21 cellular contexts compared by ENCODE assay signal in the genomic region with DNA sequence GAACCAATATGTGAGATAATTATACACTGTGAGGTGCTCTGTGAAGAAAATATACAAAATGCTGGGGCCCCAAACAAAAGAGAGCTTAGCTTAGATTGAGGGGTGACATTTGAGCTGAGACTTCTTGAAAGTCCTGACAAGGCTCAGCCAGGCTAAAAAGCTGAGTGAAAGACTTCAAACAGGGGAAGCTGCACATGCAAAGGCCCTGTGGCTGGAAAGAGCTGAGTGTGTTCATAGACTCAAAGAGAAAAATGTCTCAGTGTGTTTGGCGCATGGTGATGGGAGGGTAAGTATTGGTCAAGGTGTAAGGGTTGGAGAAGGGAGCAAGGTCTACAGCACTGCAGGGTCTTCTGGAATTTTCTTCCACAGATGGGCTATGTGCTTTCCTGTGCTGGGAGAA.
A peak's percentile ranks its signal among the peaks of the same experiment; 100 is the strongest.
DNase-seq lines count a peak whose midpoint lies in the region; FAIRE-seq and TF ChIP-seq lines count a peak whose summit lies in the region.
"Had no signal": no experiment of that assay in that cellular context is flagged by ENCODE, and none has a peak within 500 bp of the region (broad histone marks: within the 10 kb centered on the region; RNA-seq: fewer than 3 reads in every experiment).

No MANE protein-coding gene starts in this region.

- no peak overlapping the region for H4K5ac ChIP-seq in H1 (ENCODE audit: insufficient read length, low read depth, low read length)

- no peak for TF ChIP-seq EP300 in H1 (IDR thresholded peaks at IDR 0.05; ENCODE audit: borderline replicate concordance in 1 of 2, low read depth in 2 of 2, low read length in 2 of 2)

- no peak overlapping the region for H2AFZ ChIP-seq in H1 (ENCODE audit: low read length)
- no peak overlapping the region for H2AFZ ChIP-seq in neural progenitor cell (replicated peaks)

- H3K4me3 ChIP-seq in HEK293 (ENCODE audit: low read depth, low read length) (no peak overlapping the region), H1 (ENCODE audit: extremely low read depth in 1 of 4, insufficient read depth in 2 of 4, low read depth in 3 of 4, low read length in 4 of 4) (no peak overlapping the region), neural progenitor cell (no peak overlapping the region)
- H3K4me3 ChIP-seq: BLaER1 treated with 17β-estradiol and CSF1 and Interleukin-3, amounts not matched to agents 10 nM and 100 nM had no signal

- H3K27ac Mint-ChIP-seq in neural progenitor cell: peak overlapping the region; percentile 42
- H3K27ac Mint-ChIP-seq in T-helper 2 cell treated with Interferon-gamma antibody and Interleukin-4, amounts not matched to agents 5 μg/mL and 100 μg/mL, for 36 hours: no peak overlapping the region
- H3K27ac Mint-ChIP-seq: B cell; CD4-positive, alpha-beta T cell; CD8-positive, alpha-beta T cell had no signal

- H3K9ac ChIP-seq in H1 (replicated peaks in 1 of 4; ENCODE audit: extremely low read depth in 1 of 4, low read depth in 3 of 4, low read length in 3 of 4): no peak overlapping the region
- H3K9ac ChIP-seq in neural progenitor cell: no peak overlapping the region
- H3K9ac ChIP-seq: BLaER1 treated with 17β-estradiol and CSF1 and Interleukin-3, amounts not matched to agents 10 nM and 100 nM had no signal

- no peak overlapping the region for H3K56ac ChIP-seq in H1 (replicated peaks; ENCODE audit: insufficient read length, low read depth, low read length)

- peak overlapping the region; percentile 61; the same call in 1 of the 2 replicates for H2BK20ac ChIP-seq in H1 (ENCODE audit: low read length)

- H3K14ac ChIP-seq in H1 (ENCODE audit: insufficient read length): no peak overlapping the region

- H3K27ac ChIP-seq in HEK293 (ENCODE audit: extremely low read depth, low read depth, low read length) (no peak overlapping the region), H1 (ENCODE audit: low read depth, low read length) (no peak overlapping the region), neural progenitor cell (no peak overlapping the region)
- H3K27ac ChIP-seq: BLaER1 treated with 17β-estradiol and CSF1 and Interleukin-3, amounts not matched to agents 10 nM and 100 nM; C4-2B had no signal

- H4K8ac ChIP-seq in H1 (ENCODE audit: extremely low read depth, insufficient read depth, low read length): no peak overlapping the region

- no peaks in the 10 kb centered on the region for H3K9me3 ChIP-seq in HEK293 (ENCODE audit: control insufficient read depth, insufficient read depth, low read depth, low read length)
- no peaks in the 10 kb centered on the region for H3K9me3 ChIP-seq in H1 (ENCODE audit: insufficient read depth in 2 of 2, low read depth in 1 of 2, low read length in 1 of 2)
- H3K9me3 ChIP-seq in neural progenitor cell (ENCODE audit: low read depth): no peaks in the 10 kb centered on the region
- H3K9me3 ChIP-seq: BLaER1 treated with 17β-estradiol and CSF1 and Interleukin-3, amounts not matched to agents 10 nM and 100 nM; Caco-2 had no signal

- H2BK15ac ChIP-seq in H1 (ENCODE audit: low read length): peak overlapping the region; percentile 75; the same call in 1 of the 2 replicates

- no peak overlapping the region for H2BK120ac ChIP-seq in H1 (replicated peaks; ENCODE audit: low read depth, low read length)

- H3K27me3 ChIP-seq in H1 (replicated peaks in 1 of 4; ENCODE audit: control insufficient read depth in 3 of 4, extremely low read depth in 1 of 4, insufficient read depth in 3 of 4, low read length in 3 of 4) (no peaks in the 10 kb centered on the region), neural progenitor cell (no peaks in the 10 kb centered on the region)
- H3K27me3 ChIP-seq: BLaER1 treated with 17β-estradiol and CSF1 and Interleukin-3, amounts not matched to agents 10 nM and 100 nM had no signal

- no peak for TF ChIP-seq CTCF in HEK293 (tag by site-specific recombination; IDR thresholded peaks at IDR 0.05)
- TF ChIP-seq CTCF in H1 (IDR thresholded peaks at IDR 0.05; ENCODE audit: control extremely low read depth in 1 of 3, insufficient read depth in 1 of 3, low read depth in 1 of 3, low read length in 3 of 3): no peak
- TF ChIP-seq CTCF in neural progenitor cell (IDR thresholded peaks at IDR 0.05): no peak

- H3K23me2 ChIP-seq in H1 (ENCODE audit: low read depth, low read length): peaks cover 8% of the 10 kb centered on the region; the same call in 1 of the 2 replicates

- H2BK5ac ChIP-seq in H1 (ENCODE audit: low read depth, low read length): no peak overlapping the region

- POLR2A ChIA-PET in HEK293 (lab: Yijun Ruan, JAX): no interaction called here
- POLR2A ChIA-PET in H1 (lab: Charles Lee; ENCODE audit: partially characterized antibody): interaction anchor here (1.2 kb wide), 1 partner anchor 8 kb away, joined by 3 read pairs; no protein-coding TSS in a partner anchor

- no peak overlapping the region for H3K18ac ChIP-seq in H1 (ENCODE audit: extremely low read depth, low read length)

- DNase-seq in H1 (ENCODE audit: low read depth in 1 of 2, low spot score in 2 of 2) (no peak), neural progenitor cell (ENCODE audit: low spot score) (no peak)
- no peak for DNase-seq in stimulated activated CD4-positive, alpha-beta T cell treated with anti-CD3 and anti-CD28 coated beads, Interleukin-4, amount 100 ng/mL, for 1 hour
- no peak for DNase-seq in T-helper 2 cell treated with Interferon-gamma antibody and Interleukin-4, amounts not matched to agents 5 μg/mL and 100 μg/mL, for 36 hours (ENCODE audit: low spot score)
- no peak for DNase-seq in stimulated activated CD4-positive, alpha-beta T cell treated with anti-CD3 and anti-CD28 coated beads, Interleukin-2, amount 100 ng/mL, for 48 hours
- DNase-seq: 8988T; AML-193; Caco-2; Calu3; CD4-positive, alpha-beta T cell; CD8-positive, alpha-beta T cell; DMS79 treated with DMSO at 0.1 percent for 48 hours; GF-D8 had no signal

- no peaks in the 10 kb centered on the region for H3K36me3 ChIP-seq in HEK293 (ENCODE audit: control insufficient read depth in 2 of 2, insufficient read depth in 1 of 2, low read length in 2 of 2)
- H3K36me3 ChIP-seq in H1 (ENCODE audit: control insufficient read depth in 2 of 4, insufficient read depth in 4 of 4, low read length in 3 of 4): no peaks in the 10 kb centered on the region
- no peaks in the 10 kb centered on the region for H3K36me3 ChIP-seq in neural progenitor cell
- H3K36me3 ChIP-seq: BLaER1 treated with 17β-estradiol and CSF1 and Interleukin-3, amounts not matched to agents 10 nM and 100 nM had no signal

- H3K4me1 ChIP-seq in HEK293 (ENCODE audit: control insufficient read depth, insufficient read depth, low read length) (no peaks in the 10 kb centered on the region), H1 (replicated peaks in 1 of 4; ENCODE audit: control insufficient read depth in 3 of 4, insufficient read depth in 4 of 4, low read length in 3 of 4) (peaks cover 2 to 7% (median 5%) of the 10 kb centered on the region in 4 experiments; a peak in 6 of 7 replicates), neural progenitor cell (no peaks in the 10 kb centered on the region)
- H3K4me1 ChIP-seq: Caco-2 had no signal

- peak overlapping the region; percentile 39; the same call in 1 of the 2 replicates for H2BK12ac ChIP-seq in H1 (ENCODE audit: low read depth, low read length)

- no peaks in the 10 kb centered on the region for H3K79me1 ChIP-seq in H1 (ENCODE audit: low read depth, low read length)

- TF ChIP-seq RAD21 in H1 (IDR thresholded peaks at IDR 0.05 in 1 of 2, conservative IDR thresholded peaks at IDR 0.05 in 1 of 2; ENCODE audit: low read depth in 2 of 2, low read length in 2 of 2): no peak

- 0 out of 2 replicates have a peak overlapping the region, but pooled peaks have one; percentile 33 for H2AK5ac ChIP-seq in H1 (ENCODE audit: low read depth, low read length)

- H3K4me3 Mint-ChIP-seq in neural progenitor cell: no peak overlapping the region
- no peak overlapping the region for H3K4me3 Mint-ChIP-seq in T-helper 2 cell treated with Interferon-gamma antibody and Interleukin-4, amounts not matched to agents 5 μg/mL and 100 μg/mL, for 36 hours
- H3K4me3 Mint-ChIP-seq: B cell; CD4-positive, alpha-beta T cell; CD8-positive, alpha-beta T cell had no signal

- no peak overlapping the region for H3K4ac ChIP-seq in H1 (replicated peaks; ENCODE audit: insufficient read length, low read depth, low read length)

- no peak for TF ChIP-seq POLR2A in H1 (IDR thresholded peaks at IDR 0.05; ENCODE audit: control extremely low read depth in 1 of 2, low read depth in 2 of 2, low read length in 2 of 2)

- peaks cover 11% of the 10 kb centered on the region for H3K27me3 Mint-ChIP-seq in neural progenitor cell (ENCODE audit: insufficient read depth, low read depth)
- peaks cover 8% of the 10 kb centered on the region for H3K27me3 Mint-ChIP-seq in T-helper 2 cell treated with Interferon-gamma antibody and Interleukin-4, amounts not matched to agents 5 μg/mL and 100 μg/mL, for 36 hours (ENCODE audit: low read depth)

- 79% methylated on average over 1 of the region's 1 CpG; no CpG with 5 or more reads in 1 of the 2 experiments for WGBS in H1 (ENCODE audit: extremely low coverage in 1 of 2, insufficient coverage in 1 of 2, insufficient read length in 1 of 2, insufficient replicate concordance in 2 of 2, low coverage in 1 of 2, low lambda C conversion rate in 2 of 2, missing lambda C conversion rate in 1 of 2), 2 experiments

- no peaks in the 10 kb centered on the region for H4K20me1 ChIP-seq in H1 (replicated peaks in 1 of 2; ENCODE audit: control insufficient read depth in 1 of 2, insufficient read depth in 2 of 2, low read length in 2 of 2)
- H4K20me1 ChIP-seq in neural progenitor cell (ENCODE audit: low read depth): no peaks in the 10 kb centered on the region

- CTCF ChIA-PET in HEK293 (lab: Yijun Ruan, JAX) (interaction anchor here (0.6 kb wide), 1 partner anchor 228 kb away, joined by 4 read pairs; no protein-coding TSS in a partner anchor), H1 (lab: Charles Lee; ENCODE audit: partially characterized antibody) (interaction anchor here (1.7 to 2.9 kb wide), 4 partner anchors 21 to 107 kb away, joined by 3 to 15 read pairs (median 8); no protein-coding TSS in a partner anchor)

- no peak overlapping the region for H4K91ac ChIP-seq in H1 (replicated peaks; ENCODE audit: insufficient read length, low read length)

- H3K23ac ChIP-seq in H1 (ENCODE audit: insufficient read length): no peak overlapping the region

- peaks cover 13% of the 10 kb centered on the region for H3K4me1 Mint-ChIP-seq in neural progenitor cell
- H3K4me1 Mint-ChIP-seq in T-helper 2 cell treated with Interferon-gamma antibody and Interleukin-4, amounts not matched to agents 5 μg/mL and 100 μg/mL, for 36 hours (ENCODE audit: low read depth): no peaks in the 10 kb centered on the region
- H3K4me1 Mint-ChIP-seq: B cell had no signal

- H3K36me3 Mint-ChIP-seq in neural progenitor cell: no peaks in the 10 kb centered on the region
- no peaks in the 10 kb centered on the region for H3K36me3 Mint-ChIP-seq in T-helper 2 cell treated with Interferon-gamma antibody and Interleukin-4, amounts not matched to agents 5 μg/mL and 100 μg/mL, for 36 hours (ENCODE audit: low read depth)
- H3K36me3 Mint-ChIP-seq: CD8-positive, alpha-beta T cell had no signal

- H3K79me2 ChIP-seq in H1 (ENCODE audit: control insufficient read depth in 1 of 2, insufficient read depth in 2 of 2, low read length in 2 of 2): no peaks in the 10 kb centered on the region
- no peaks in the 10 kb centered on the region for H3K79me2 ChIP-seq in neural progenitor cell (ENCODE audit: low read depth)

- no peak for FAIRE-seq in H1 (lab: Jason Lieb, UNC)
- FAIRE-seq: A204.1, D721Med, G401.6, GM12891 had no signal

- peaks cover 8% of the 10 kb centered on the region for H3F3A ChIP-seq in neural progenitor cell (ENCODE audit: low read depth)

- H3K4me2 ChIP-seq in H1 (ENCODE audit: insufficient read depth in 1 of 2, low read depth in 2 of 2, low read length in 2 of 2) (no peak overlapping the region), neural progenitor cell (no peak overlapping the region)

- no peaks in the 10 kb centered on the region for H3K9me3 Mint-ChIP-seq in neural progenitor cell
- H3K9me3 Mint-ChIP-seq in T-helper 2 cell treated with Interferon-gamma antibody and Interleukin-4, amounts not matched to agents 5 μg/mL and 100 μg/mL, for 36 hours: no peaks in the 10 kb centered on the region
- H3K9me3 Mint-ChIP-seq: CD4-positive, alpha-beta T cell; CD8-positive, alpha-beta T cell had no signal
